Comparison of ENCODE assay signal across 1 cellular context in the genomic region with DNA sequence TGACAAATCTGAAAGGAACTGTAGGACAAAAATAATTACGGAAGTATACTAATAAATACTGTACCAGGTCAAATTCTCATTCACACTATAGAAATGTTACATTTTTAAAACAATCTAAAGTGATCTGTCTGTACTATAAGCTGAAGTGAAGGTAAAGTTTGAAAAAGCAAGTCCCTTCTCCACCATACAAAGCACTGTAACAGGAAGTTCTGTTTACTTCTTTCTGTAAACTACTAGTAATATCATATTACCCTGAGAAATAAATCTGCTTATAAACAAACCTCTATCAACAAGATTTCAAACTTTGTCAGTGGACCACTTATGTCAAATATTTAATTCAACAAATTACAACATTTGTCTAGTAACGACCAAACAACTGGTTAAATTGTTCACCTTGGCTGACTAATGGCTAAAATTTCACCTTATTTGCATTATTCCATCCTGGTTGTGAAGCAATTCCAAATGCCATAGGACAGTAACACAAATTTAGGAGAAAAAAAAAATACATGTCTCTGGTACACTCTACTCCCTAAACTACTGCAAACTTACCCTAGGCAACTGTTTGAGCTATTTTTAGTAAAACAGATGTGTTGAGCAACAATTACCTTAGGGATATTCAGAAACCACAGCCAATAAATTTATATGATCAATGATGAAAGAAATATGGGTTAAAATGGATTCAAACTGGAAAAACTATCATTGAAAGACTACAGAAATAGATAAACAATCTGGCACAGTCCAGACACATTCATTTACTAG.
TF ChIP-seq lines count a peak whose summit lies in the region.

No MANE protein-coding gene starts in this region.

TF ChIP-seq in GM23338, 12 proteins besides CTCF, POLR2A, EP300 and RAD21 (continued from another document):
- TF ChIP-seq ZNF462 (CRISPR knock-in tag; IDR thresholded peaks at IDR 0.05) = no peak
- no peak for TF ChIP-seq EZH2 (IDR thresholded peaks at IDR 0.05; ENCODE audit: low read depth, unreplicated experiment)
- TF ChIP-seq POLR2AphosphoS5 (IDR thresholded peaks at IDR 0.05; ENCODE audit: low read depth) = no peak
- TF ChIP-seq REST (IDR thresholded peaks at IDR 0.05; ENCODE audit: unreplicated experiment) = no peak
- no peak for TF ChIP-seq JUNB (IDR thresholded peaks at IDR 0.05; ENCODE audit: unreplicated experiment)
- no peak for TF ChIP-seq CREB1 (CRISPR knock-in tag; IDR thresholded peaks at IDR 0.05; ENCODE audit: low read depth)
